8 cellular contexts compared by ENCODE assay signal in genomic region chr16:17921357-17921978, GRCh38.
A peak's percentile ranks its signal among the peaks of the same experiment; 100 is the strongest.
DNase-seq lines count a peak whose midpoint lies in the region; ATAC-seq and TF ChIP-seq lines count a peak whose summit lies in the region.

No MANE protein-coding gene starts in this region.

- no TSS peak for BruUV-seq in Calu3 (replicated peaks; lab: Mats Ljungman, UMichigan)

- H3K27ac Mint-ChIP-seq in Calu3 (ENCODE audit: unreplicated experiment) = no peak overlapping the region

- H3K4me3 ChIP-seq in HFF-Myc (replicated peaks; ENCODE audit: low read depth, low read length) = no peak overlapping the region

- H3K4me1 Mint-ChIP-seq in Calu3 (ENCODE audit: low read depth, unreplicated experiment) = no peaks in the 10 kb centered on the region

- H3K4me3 Mint-ChIP-seq in Calu3 (ENCODE audit: low read depth, unreplicated experiment) = no peak overlapping the region

- H3K27me3 Mint-ChIP-seq in Calu3 (ENCODE audit: unreplicated experiment) = no peaks in the 10 kb centered on the region

- intact Hi-C loops in Calu3 (cut with micrococcal nuclease; ENCODE audit: unreplicated experiment) = no loop called here

- CTCF ChIA-PET in Calu3 (lab: Charles Lee) = no interaction called here

- peaks cover 18% of the 10 kb centered on the region for H3K9me3 Mint-ChIP-seq in Calu3 (ENCODE audit: low read depth, unreplicated experiment)

- no peaks in the 10 kb centered on the region for H3K36me3 Mint-ChIP-seq in Calu3 (ENCODE audit: insufficient read depth, unreplicated experiment)

- ATAC-seq in left lobe of liver (peak; percentile 92), HG02763 (IDR thresholded peaks at IDR 0.05; ENCODE audit: unreplicated experiment) (no peak)

- TF ChIP-seq CTCF in Calu3 (IDR thresholded peaks at IDR 0.05; ENCODE audit: unreplicated experiment) (peak; percentile 23), HFF-Myc (IDR thresholded peaks at IDR 0.05; ENCODE audit: low read depth, low read length, missing control alignments) (peak; percentile 59)

- DNase-seq in Calu3 (peak; percentile 13), HFF-Myc (ENCODE audit: extremely low read depth, low read depth) (no peak), RKO (ENCODE audit: low spot score) (peak; percentile 27), left lobe of liver (ENCODE audit: low spot score) (peak; percentile 78), NCI-H187 treated with DMSO at 0.1 percent for 48 hours (lab: John Stamatoyannopoulos, UW) (no peak)
- DNase-seq in activated T-helper 9 cell treated with anti-CD3 and anti-CD28 coated beads, Interleukin-2, amount 50 U/mL, for 16 hours (ENCODE audit: low read depth) = peak; percentile 24
- DNase-seq in stimulated activated naive CD4-positive, alpha-beta T cell treated with Interleukin-2 at 50 U/mL for 16 hours (lab: John Stamatoyannopoulos, UW) = peak; percentile 31

Comparison
In these comparisons a context has a peak if more than half of its experiments do, and no peak if none do; other contexts are left out.
1. DNase-seq: peak in Calu3 (single experiment), RKO (single experiment), activated T-helper 9 cell treated with anti-CD3 and anti-CD28 coated beads, Interleukin-2, amount 50 U/mL, for 16 hours (single experiment), left lobe of liver (single experiment) and stimulated activated naive CD4-positive, alpha-beta T cell treated with Interleukin-2 at 50 U/mL for 16 hours (single experiment); none in HFF-Myc (single experiment) and NCI-H187 treated with DMSO at 0.1 percent for 48 hours (single experiment).